ENCODE assay signal across 9 cellular contexts in the genomic region with DNA sequence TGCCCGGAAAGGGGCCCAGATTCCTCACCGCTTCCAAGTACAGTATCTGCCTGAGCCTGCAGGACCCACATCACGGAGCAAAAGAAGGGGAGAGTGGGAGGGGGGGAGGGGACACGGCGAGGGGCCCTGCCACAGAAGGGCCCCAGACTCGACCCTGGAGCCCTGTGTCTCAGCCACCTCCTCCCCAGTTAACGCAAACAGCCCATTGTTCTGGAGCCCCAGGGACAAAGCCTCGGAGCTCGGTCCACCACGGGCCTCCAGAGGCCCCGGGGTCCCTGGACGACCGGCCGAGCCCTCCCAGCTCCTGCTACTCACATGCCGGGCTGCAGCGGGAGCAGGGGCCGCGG. TPM values are rescaled to one million over a fixed set of nuclear protein-coding genes. Genes with fewer than 3 reads are reported as not detected.
DNase-seq lines count a peak whose midpoint lies in the region; ATAC-seq and TF ChIP-seq lines count a peak whose summit lies in the region.
"Had no signal": no experiment of that assay in that cellular context is flagged by ENCODE, and none has a peak within 500 bp of the region (broad histone marks: within the 10 kb centered on the region; RNA-seq: fewer than 3 reads in every experiment).

No MANE protein-coding gene starts in this region.

- H3K27ac Mint-ChIP-seq in dendritic cell treated with granulocyte-macrophage colony-stimulating factor and Interleukin-4, amounts not matched to agents 40 ng/mL and 50 ng/mL, for 4 days = no peak overlapping the region
- no peak overlapping the region for H3K27ac Mint-ChIP-seq in natural killer cell
- H3K27ac Mint-ChIP-seq in activated CD4-positive, alpha-beta T cell treated with anti-CD3 and anti-CD28 coated beads, Interleukin-2, amount 10 ng/mL, durations not matched to agents 7 days and 5 days = no peak overlapping the region

- H3K4me1 ChIP-seq in heart right ventricle (peaks cover 7 to 23% (median 17%) of the 10 kb centered on the region in 9 donors), urinary bladder (ENCODE audit: insufficient read depth) (no peaks in the 10 kb centered on the region)

- H3K9me3 ChIP-seq in heart right ventricle = no peaks in the 10 kb centered on the region

- no peak for DNase-seq in heart right ventricle
- DNase-seq in left ventricle myocardium superior = no peak
- DNase-seq in natural killer cell = no peak
- no peak for DNase-seq in cortex of kidney (lab: John Stamatoyannopoulos, UW)
- DNase-seq in activated CD4-positive, alpha-beta T cell treated with anti-CD3 and anti-CD28 coated beads, Interleukin-2, amount 10 ng/mL, durations not matched to agents 7 days and 5 days = no peak
- DNase-seq: T1000 had no signal

- POLR2A ChIA-PET in activated CD4-positive, alpha-beta T cell treated with anti-CD3 and anti-CD28 coated beads, Interleukin-2, amount 10 ng/mL, durations not matched to agents 7 days and 5 days (lab: Charles Lee) = no interaction called here

- peaks cover 51% of the 10 kb centered on the region for H3K27me3 Mint-ChIP-seq in dendritic cell treated with granulocyte-macrophage colony-stimulating factor and Interleukin-4, amounts not matched to agents 40 ng/mL and 50 ng/mL, for 4 days
- peaks cover 0 to 24% of the 10 kb centered on the region in 2 donors for H3K27me3 Mint-ChIP-seq in natural killer cell (ENCODE audit: low read depth in 2 of 2)
- H3K27me3 Mint-ChIP-seq in activated CD4-positive, alpha-beta T cell treated with anti-CD3 and anti-CD28 coated beads, Interleukin-2, amount 10 ng/mL, durations not matched to agents 7 days and 5 days = peaks cover 23% of the 10 kb centered on the region

- no peak for TF ChIP-seq CTCF in heart right ventricle (IDR thresholded peaks at IDR 0.05)
- no peak for TF ChIP-seq CTCF in natural killer cell (IDR thresholded peaks at IDR 0.05)

- H3K36me3 Mint-ChIP-seq in dendritic cell treated with granulocyte-macrophage colony-stimulating factor and Interleukin-4, amounts not matched to agents 40 ng/mL and 50 ng/mL, for 4 days (ENCODE audit: low read depth) = no peaks in the 10 kb centered on the region
- H3K36me3 Mint-ChIP-seq in natural killer cell = no peaks in the 10 kb centered on the region
- no peaks in the 10 kb centered on the region for H3K36me3 Mint-ChIP-seq in activated CD4-positive, alpha-beta T cell treated with anti-CD3 and anti-CD28 coated beads, Interleukin-2, amount 10 ng/mL, durations not matched to agents 7 days and 5 days (ENCODE audit: low read depth)

- H3K27me3 ChIP-seq in heart right ventricle = peaks cover 13 to 68% (median 52%) of the 10 kb centered on the region in 7 donors

- CTCF ChIA-PET in activated CD4-positive, alpha-beta T cell treated with anti-CD3 and anti-CD28 coated beads, Interleukin-2, amount 10 ng/mL, durations not matched to agents 7 days and 5 days (lab: Charles Lee) = no interaction called here

- H3K4me3 Mint-ChIP-seq in dendritic cell treated with granulocyte-macrophage colony-stimulating factor and Interleukin-4, amounts not matched to agents 40 ng/mL and 50 ng/mL, for 4 days = peak overlapping the region; percentile 62
- H3K4me3 Mint-ChIP-seq in natural killer cell = peak overlapping the region; percentile 72
- no peak overlapping the region for H3K4me3 Mint-ChIP-seq in activated CD4-positive, alpha-beta T cell treated with anti-CD3 and anti-CD28 coated beads, Interleukin-2, amount 10 ng/mL, durations not matched to agents 7 days and 5 days

- H3K4me1 Mint-ChIP-seq in dendritic cell treated with granulocyte-macrophage colony-stimulating factor and Interleukin-4, amounts not matched to agents 40 ng/mL and 50 ng/mL, for 4 days (ENCODE audit: low read depth) = peaks cover 26% of the 10 kb centered on the region
- peaks cover 4 to 18% of the 10 kb centered on the region in 2 donors for H3K4me1 Mint-ChIP-seq in natural killer cell
- H3K4me1 Mint-ChIP-seq in activated CD4-positive, alpha-beta T cell treated with anti-CD3 and anti-CD28 coated beads, Interleukin-2, amount 10 ng/mL, durations not matched to agents 7 days and 5 days = peaks cover 3% of the 10 kb centered on the region

- ATAC-seq in heart right ventricle (no peak), left ventricle myocardium superior (no peak), natural killer cell (peak in 1 of 3 donors; percentile 13), HG02852 (IDR thresholded peaks at IDR 0.05; ENCODE audit: unreplicated experiment) (no peak)

- intact Hi-C loops in heart right ventricle (cut with DNase I) (no loop called here), left ventricle myocardium superior (cut with micrococcal nuclease) (no loop called here), natural killer cell (cut with micrococcal nuclease) (no loop called here)
- intact Hi-C loops in dendritic cell treated with granulocyte-macrophage colony-stimulating factor and Interleukin-4, amounts not matched to agents 40 ng/mL and 50 ng/mL, for 4 days (cut with micrococcal nuclease) = no loop called here

- peak overlapping the region; percentile 15 to 57 (median 46) for H3K4me3 ChIP-seq in heart right ventricle
- H3K4me3 ChIP-seq in urinary bladder (ENCODE audit: low read depth, low read length) = peak overlapping the region; percentile 36

- H3K36me3 ChIP-seq in heart right ventricle (no peaks in the 10 kb centered on the region), urinary bladder (ENCODE audit: insufficient read depth) (no peaks in the 10 kb centered on the region)

- 2% methylated on average over 18 of the region's 18 CpGs for WGBS in heart right ventricle, 2 donors
- WGBS in urinary bladder = 1% methylated on average over 18 of the region's 18 CpGs

- H3K27ac ChIP-seq in heart right ventricle = no peak overlapping the region
- H3K27ac ChIP-seq in urinary bladder (ENCODE audit: low read depth) = no peak overlapping the region

- H3K9me3 Mint-ChIP-seq in dendritic cell treated with granulocyte-macrophage colony-stimulating factor and Interleukin-4, amounts not matched to agents 40 ng/mL and 50 ng/mL, for 4 days = no peaks in the 10 kb centered on the region
- no peaks in the 10 kb centered on the region for H3K9me3 Mint-ChIP-seq in natural killer cell
- no peaks in the 10 kb centered on the region for H3K9me3 Mint-ChIP-seq in activated CD4-positive, alpha-beta T cell treated with anti-CD3 and anti-CD28 coated beads, Interleukin-2, amount 10 ng/mL, durations not matched to agents 7 days and 5 days

RNA-seq across cellular contexts. Expression of gene MEGF6, which starts 0.5 kb away (rescaled TPM):
- total RNA-seq in heart right ventricle (10 to 100 TPM in 1 of 10 donors, 1 to 10 TPM in 9; 1.8 to 14.1 (median 7.1) TPM), left ventricle myocardium superior (11.6 TPM), natural killer cell (10 to 100 TPM in 1 of 3 donors, 1 to 10 TPM in 2; 3.1 to 15.6 (median 5.1) TPM), urinary bladder (14.5 TPM)
- polyA plus RNA-seq in heart right ventricle (1 to 10 TPM; 2.9 to 7.6 TPM), urinary bladder (23.5 TPM)
- 10 to 100 TPM; 20.7 to 26.6 TPM for total RNA-seq in activated CD4-positive, alpha-beta T cell treated with anti-CD3 and anti-CD28 coated beads, Interleukin-2, amount 10 ng/mL, durations not matched to agents 7 days and 5 days

RNA-seq across cellular contexts. Expression of gene TPRG1L, which starts 14.0 kb away (rescaled TPM):
- total RNA-seq in heart right ventricle (10 to 100 TPM; 42.6 to 60.7 (median 51.3) TPM), left ventricle myocardium superior (48.6 TPM), natural killer cell (10 to 100 TPM; 36.2 to 46.7 (median 37.9) TPM), urinary bladder (22.9 TPM)
- polyA plus RNA-seq in heart right ventricle (10 to 100 TPM; 15.1 to 34.8 TPM), urinary bladder (60.8 TPM)
- 10 to 100 TPM; 13.6 to 14.7 TPM for total RNA-seq in activated CD4-positive, alpha-beta T cell treated with anti-CD3 and anti-CD28 coated beads, Interleukin-2, amount 10 ng/mL, durations not matched to agents 7 days and 5 days

RNA-seq across cellular contexts. Expression of gene WRAP73, which starts 39.1 kb away (rescaled TPM):
- total RNA-seq in heart right ventricle = 10 to 100 TPM in 5 of 10 donors, 1 to 10 TPM in 5; 7.5 to 12.9 (median 10.1) TPM
- polyA plus RNA-seq in heart right ventricle = 10 to 100 TPM; 12.3 to 16.5 TPM
- 12.5 TPM for total RNA-seq in left ventricle myocardium superior
- 10 to 100 TPM; 27.8 to 35.4 (median 30.1) TPM for total RNA-seq in natural killer cell
- total RNA-seq in urinary bladder = 8.1 TPM
- 21.2 TPM for polyA plus RNA-seq in urinary bladder
- 10 to 100 TPM; 32.6 to 34.8 TPM for total RNA-seq in activated CD4-positive, alpha-beta T cell treated with anti-CD3 and anti-CD28 coated beads, Interleukin-2, amount 10 ng/mL, durations not matched to agents 7 days and 5 days

RNA-seq across cellular contexts. Expression of gene TP73, which starts 41.5 kb away (rescaled TPM):
- total RNA-seq in heart right ventricle = under 1 TPM in 4 of 10 donors, not detected in 6; 0.15 to 0.58 (median 0.22) TPM
- polyA plus RNA-seq in heart right ventricle = under 1 TPM in 1 of 2 donors, not detected in 1; 0.03 TPM
- total RNA-seq in left ventricle myocardium superior = 0.05 TPM
- total RNA-seq in natural killer cell = under 1 TPM; 0.28 to 0.50 (median 0.39) TPM
- total RNA-seq in urinary bladder = 0.63 TPM
- polyA plus RNA-seq in urinary bladder = 0.09 TPM
- total RNA-seq in activated CD4-positive, alpha-beta T cell treated with anti-CD3 and anti-CD28 coated beads, Interleukin-2, amount 10 ng/mL, durations not matched to agents 7 days and 5 days = 1 to 10 TPM; 2.0 to 2.5 TPM
